Comparison of ENCODE assay signal across 9 cellular contexts in the genomic region with DNA sequence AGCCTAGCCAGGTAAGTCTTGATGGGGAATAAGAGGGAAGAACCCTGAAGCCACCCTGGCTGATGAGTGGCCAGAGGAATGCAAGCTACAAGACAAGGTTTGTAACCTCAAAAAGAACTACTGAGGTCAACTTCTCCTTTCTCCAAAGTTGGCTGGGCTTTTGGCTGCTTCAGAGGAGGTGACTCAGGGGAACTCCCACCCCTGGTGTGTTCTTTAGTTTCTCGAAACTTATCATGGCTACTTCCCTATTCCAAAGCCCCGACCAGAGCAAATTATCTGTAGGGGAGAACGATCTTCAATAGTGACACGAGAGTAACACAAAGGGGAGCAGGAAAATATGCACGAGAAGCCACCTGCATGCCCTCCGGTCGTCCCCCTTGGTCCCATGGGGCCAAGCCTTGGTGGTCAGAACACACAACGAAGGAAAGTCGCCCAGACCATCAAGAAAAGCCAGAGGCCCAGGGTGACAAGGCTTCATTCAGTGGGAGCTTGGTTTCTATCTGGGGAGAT. TPM values are rescaled to one million over a fixed set of nuclear protein-coding genes. Genes with fewer than 3 reads are reported as not detected.
DNase-seq lines count a peak whose midpoint lies in the region; ATAC-seq, FAIRE-seq and TF ChIP-seq lines count a peak whose summit lies in the region.
"Had no signal": no experiment of that assay in that cellular context is flagged by ENCODE, and none has a peak within 500 bp of the region (broad histone marks: within the 10 kb centered on the region; RNA-seq: fewer than 3 reads in every experiment).

No MANE protein-coding gene starts in this region.

- TF ChIP-seq CTCF in left lung (IDR thresholded peaks at IDR 0.05): no peak
- TF ChIP-seq CTCF in testis (IDR thresholded peaks at IDR 0.05): no peak

- ATAC-seq in GM21717 (IDR thresholded peaks at IDR 0.05; ENCODE audit: unreplicated experiment): peak; percentile 48
- peak; percentile 61 for ATAC-seq in left lung

- intact Hi-C loops in left lung (cut with DNase I) (no loop called here), testis (cut with DNase I; ENCODE audit: low total_unique reads) (no loop called here)

- peak; percentile 78 for FAIRE-seq in GM12891 (lab: Jason Lieb, UNC)

- no peaks in the 10 kb centered on the region for H3K36me3 ChIP-seq in left lung
- no peaks in the 10 kb centered on the region for H3K36me3 ChIP-seq in testis (ENCODE audit: low read depth, missing control alignments)

- TF ChIP-seq POLR2A in GM12891 (IDR thresholded peaks at IDR 0.05; ENCODE audit: low read depth, low read length): peak; percentile 19
- TF ChIP-seq POLR2A in testis (IDR thresholded peaks at IDR 0.05): no peak

- H3K4me3 ChIP-seq in left lung (no peak overlapping the region), testis (no peak overlapping the region)

- H3K9me3 ChIP-seq in left lung (no peaks in the 10 kb centered on the region), testis (no peaks in the 10 kb centered on the region)

- H3K27ac ChIP-seq in left lung (peak overlapping the region; percentile 72 to 95), testis (peak overlapping the region in 1 of 2 donors; percentile 71)

- WGBS in testis, 2 donors: 77 to 87% methylated on average over 9 of the region's 9 CpGs

- no peak for DNase-seq in GM12891 (ENCODE audit: insufficient read length, low spot score)
- DNase-seq in MV-4-11 (lab: John Stamatoyannopoulos, UW): peak; percentile 98
- DNase-seq in left lung: peak in 1 of 2 donors; percentile 43
- no peak for DNase-seq in NCI-H526 treated with DMSO at 0.1 percent for 48 hours (lab: John Stamatoyannopoulos, UW)
- no peak for DNase-seq in testis
- DNase-seq in NCI-H748 (lab: John Stamatoyannopoulos, UW; ENCODE audit: unreplicated experiment): no peak
- DNase-seq in NK-92 (lab: John Stamatoyannopoulos, UW; ENCODE audit: unreplicated experiment): no peak

- peaks cover 3 to 81% of the 10 kb centered on the region in 2 donors for H3K4me1 ChIP-seq in left lung
- H3K4me1 ChIP-seq in testis: peaks cover 5% of the 10 kb centered on the region

- H3K27me3 ChIP-seq in left lung (no peaks in the 10 kb centered on the region), testis (no peaks in the 10 kb centered on the region)

TF ChIP-seq in GM12891, 5 proteins besides CTCF, POLR2A, EP300 and RAD21:
- TF ChIP-seq TAF1 (IDR thresholded peaks at IDR 0.05; ENCODE audit: low read depth, low read length) (no peak; the same call in 1 of the 2 replicates), SPI1 (IDR thresholded peaks at IDR 0.05; ENCODE audit: low read depth, low read length) (peak; percentile 78)

RNA-seq across cellular contexts. Expression of a gene that starts 6.5 kb away (rescaled TPM):
- polyA plus RNA-seq in GM12891 (2012; ENCODE audit: low read depth, missing spikeins): 258 TPM
- total RNA-seq in left lung: 10 to 100 TPM; 28.7 to 99.2 TPM
- total RNA-seq in testis: not detected
- polyA plus RNA-seq in testis (ENCODE audit: insufficient read depth, low read depth, low replicate concordance): 2.3 TPM
- total RNA-seq: lung microvascular endothelial cell had no signal

Comparison
In these comparisons a context has a peak if more than half of its experiments do, and no peak if none do; other contexts are left out.
1. RNA of a gene that starts 6.5 kb away (total RNA-seq): 28.7 to 99.2 TPM in left lung; not detected in testis; every median in the first group is over 10 times any median in the second.